Comparison of ENCODE assay signal across 1 cellular context in the genomic region with DNA sequence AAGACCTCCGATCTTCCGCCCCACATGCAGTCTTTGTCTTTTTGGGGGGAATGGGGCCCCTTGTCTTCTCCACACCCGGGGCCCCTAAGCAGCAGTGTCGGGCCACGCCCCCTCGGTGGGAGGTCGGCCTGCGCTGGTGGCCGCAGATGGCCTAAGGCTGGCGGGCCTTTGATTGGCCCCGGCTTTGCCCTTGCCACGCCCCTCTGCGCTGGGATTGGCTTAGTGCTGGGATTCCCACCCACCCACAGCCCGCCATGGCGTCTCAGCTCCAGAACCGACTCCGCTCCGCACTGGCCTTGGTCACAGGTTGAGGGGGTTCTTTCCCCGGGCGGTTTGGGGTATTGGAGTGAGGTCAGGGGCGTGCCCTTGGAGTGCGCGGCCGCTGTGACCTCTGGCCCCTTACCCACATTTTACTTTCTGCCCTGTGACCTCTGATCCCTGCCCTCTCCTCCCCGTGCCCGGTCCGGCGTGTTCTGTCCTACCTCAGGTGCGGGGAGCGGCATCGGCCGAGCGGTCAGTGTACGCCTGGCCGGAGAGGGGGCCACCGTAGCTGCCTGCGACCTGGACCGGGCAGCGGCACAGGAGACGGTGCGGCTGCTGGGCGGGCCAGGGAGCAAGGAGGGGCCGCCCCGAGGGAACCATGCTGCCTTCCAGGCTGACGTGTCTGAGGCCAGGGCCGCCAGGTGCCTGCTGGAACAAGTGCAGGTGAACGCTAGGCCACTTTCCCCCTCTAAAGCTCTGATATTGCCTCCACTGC.
TF ChIP-seq lines count a peak whose summit lies in the region.

Gene HSD17B8, plus strand, starts transcription at position 241 of the 757 bp plus-strand sequence. Its CDS starts 14 bp downstream, at position 255.

TF ChIP-seq in SK-N-SH, 30 proteins besides CTCF, POLR2A, EP300 and RAD21 (continued from another document):
- TF ChIP-seq ZBTB33 (IDR thresholded peaks at IDR 0.05; ENCODE audit: borderline replicate concordance, low read depth) (no peak), SMC3 (IDR thresholded peaks at IDR 0.05; ENCODE audit: low read depth, low read length) (no peak), REST (IDR thresholded peaks at IDR 0.05; ENCODE audit: low read depth, low read length) (no peak), USF1 (IDR thresholded peaks at IDR 0.05; ENCODE audit: borderline replicate concordance, low read depth) (no peak), NFIC (IDR thresholded peaks at IDR 0.05; ENCODE audit: borderline replicate concordance) (no peak), RFX5 (IDR thresholded peaks at IDR 0.05; ENCODE audit: low read length) (peak; percentile 61; the same call in 1 of the 2 replicates), JUND (IDR thresholded peaks at IDR 0.05) (no peak), MXI1 (IDR thresholded peaks at IDR 0.05; ENCODE audit: low read depth, low read length) (no peak), ELF1 (IDR thresholded peaks at IDR 0.05) (no peak), GATA2 (CRISPR knock-in tag; IDR thresholded peaks at IDR 0.05) (no peak), NRF1 (IDR thresholded peaks at IDR 0.05; ENCODE audit: low read depth, low read length) (peak; percentile 59), CHD2 (IDR thresholded peaks at IDR 0.05; ENCODE audit: low read length, partially characterized antibody) (no peak), RXRA (IDR thresholded peaks at IDR 0.05; ENCODE audit: borderline replicate concordance, low read depth) (no peak), FOSL2 (IDR thresholded peaks at IDR 0.05; ENCODE audit: borderline replicate concordance, low read depth) (no peak), FOXM1 (IDR thresholded peaks at IDR 0.05; ENCODE audit: low read depth) (no peak)
- TF ChIP-seq, protein P1, sequence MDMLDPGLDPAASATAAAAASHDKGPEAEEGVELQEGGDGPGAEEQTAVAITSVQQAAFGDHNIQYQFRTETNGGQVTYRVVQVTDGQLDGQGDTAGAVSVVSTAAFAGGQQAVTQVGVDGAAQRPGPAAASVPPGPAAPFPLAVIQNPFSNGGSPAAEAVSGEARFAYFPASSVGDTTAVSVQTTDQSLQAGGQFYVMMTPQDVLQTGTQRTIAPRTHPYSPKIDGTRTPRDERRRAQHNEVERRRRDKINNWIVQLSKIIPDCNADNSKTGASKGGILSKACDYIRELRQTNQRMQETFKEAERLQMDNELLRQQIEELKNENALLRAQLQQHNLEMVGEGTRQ (IDR thresholded peaks at IDR 0.05; ENCODE audit: borderline replicate concordance, low read depth, low read length): no peak
- TF ChIP-seq, protein P2, sequence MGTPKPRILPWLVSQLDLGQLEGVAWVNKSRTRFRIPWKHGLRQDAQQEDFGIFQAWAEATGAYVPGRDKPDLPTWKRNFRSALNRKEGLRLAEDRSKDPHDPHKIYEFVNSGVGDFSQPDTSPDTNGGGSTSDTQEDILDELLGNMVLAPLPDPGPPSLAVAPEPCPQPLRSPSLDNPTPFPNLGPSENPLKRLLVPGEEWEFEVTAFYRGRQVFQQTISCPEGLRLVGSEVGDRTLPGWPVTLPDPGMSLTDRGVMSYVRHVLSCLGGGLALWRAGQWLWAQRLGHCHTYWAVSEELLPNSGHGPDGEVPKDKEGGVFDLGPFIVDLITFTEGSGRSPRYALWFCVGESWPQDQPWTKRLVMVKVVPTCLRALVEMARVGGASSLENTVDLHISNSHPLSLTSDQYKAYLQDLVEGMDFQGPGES (IDR thresholded peaks at IDR 0.05; ENCODE audit: low read depth, low read length): 0 out of 2 replicates have a peak, but pooled peaks have one; percentile 37
